ENCODE assay signal across 1 cellular context in the genomic region with DNA sequence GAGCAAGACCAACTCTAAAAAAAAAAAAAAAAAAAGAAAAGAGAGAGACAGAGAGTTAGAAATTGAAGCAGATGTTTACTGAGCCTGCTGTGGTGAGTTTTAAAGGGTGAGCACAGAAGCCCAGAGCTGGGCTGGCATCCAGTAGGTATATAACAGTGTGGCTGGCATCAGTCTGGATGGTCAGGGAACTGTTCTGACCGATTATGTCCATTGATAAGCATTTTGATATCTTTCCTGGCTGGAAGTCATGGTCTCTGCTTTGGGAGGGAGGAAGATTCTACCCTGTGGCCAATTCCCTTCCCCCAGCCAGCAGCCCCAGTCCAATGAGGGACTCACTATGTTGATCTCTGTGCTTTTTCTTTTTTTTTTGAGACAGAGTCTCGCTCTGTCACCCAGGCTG.
TF ChIP-seq lines count a peak whose summit lies in the region.

No MANE protein-coding gene starts in this region.

TF ChIP-seq in HepG2, 621 proteins besides CTCF, POLR2A, EP300 and RAD21 (continued from another document):
- TF ChIP-seq ZNF597 (CRISPR knock-in tag; IDR thresholded peaks at IDR 0.05), result no peak
- TF ChIP-seq CBX1 (IDR thresholded peaks at IDR 0.05; ENCODE audit: low read depth), result no peak
- no peak for TF ChIP-seq HNRNPH1 (optimal IDR thresholded peaks at IDR 0.05; ENCODE audit: low read depth, low read length)
- TF ChIP-seq CHD2 (IDR thresholded peaks at IDR 0.05; ENCODE audit: low read depth, low read length), result no peak
- no peak for TF ChIP-seq ZNF280D (CRISPR knock-in tag; IDR thresholded peaks at IDR 0.05)
- TF ChIP-seq ZNF326 (CRISPR knock-in tag; IDR thresholded peaks at IDR 0.05; ENCODE audit: borderline replicate concordance), result no peak
- TF ChIP-seq CHCHD3 (CRISPR knock-in tag; IDR thresholded peaks at IDR 0.05), result no peak
- no peak for TF ChIP-seq ZNF7 (CRISPR knock-in tag; IDR thresholded peaks at IDR 0.05)
